In genomic region chr19:11198175-11198534, GRCh38 we compare ENCODE assay signal across 9 cellular contexts. TPM values are rescaled to one million over a fixed set of nuclear protein-coding genes. Genes with fewer than 3 reads are reported as not detected.
A peak's percentile ranks its signal among the peaks of the same experiment; 100 is the strongest.
DNase-seq lines count a peak whose midpoint lies in the region; ATAC-seq, FAIRE-seq and TF ChIP-seq lines count a peak whose summit lies in the region.
"Had no signal": no experiment of that assay in that cellular context is flagged by ENCODE, and none has a peak within 500 bp of the region (broad histone marks: within the 10 kb centered on the region; RNA-seq: fewer than 3 reads in every experiment).

No MANE protein-coding gene starts in this region.

- WGBS in suprapubic skin: 68% methylated on average over 7 of the region's 7 CpGs

- no peaks in the 10 kb centered on the region for H3K36me3 Mint-ChIP-seq in activated CD4-positive, alpha-beta T cell treated with anti-CD3 and anti-CD28 coated beads for 36 hours (ENCODE audit: low read depth)
- H3K36me3 Mint-ChIP-seq in activated naive CD8-positive, alpha-beta T cell: no peaks in the 10 kb centered on the region

- CTCF ChIA-PET in activated CD4-positive, alpha-beta T cell treated with anti-CD3 and anti-CD28 coated beads for 36 hours (lab: Charles Lee): interaction anchor here (0.7 to 1.0 kb wide), 2 partner anchors 45 to 185 kb away, joined by 3 read pairs; no protein-coding TSS in a partner anchor

- H3K36me3 ChIP-seq in keratinocyte (ENCODE audit: control insufficient read depth in 2 of 2, extremely low read depth in 1 of 2, insufficient read depth in 2 of 2, low read length in 2 of 2) (peaks cover 3 to 9% of the 10 kb centered on the region in 2 experiments), suprapubic skin (peaks cover 33% of the 10 kb centered on the region)

- FAIRE-seq in keratinocyte (lab: Jason Lieb, UNC): no peak
- FAIRE-seq: urothelium cell line had no signal

- H3K79me2 ChIP-seq in keratinocyte (ENCODE audit: control insufficient read depth, insufficient read depth, low read length): no peaks in the 10 kb centered on the region

- TF ChIP-seq CTCF in keratinocyte (optimal IDR thresholded peaks at IDR 0.05 in 1 of 3, IDR thresholded peaks at IDR 0.05 in 1 of 3, conservative IDR thresholded peaks at IDR 0.05 in 1 of 3; ENCODE audit: extremely low read depth in 1 of 3, insufficient read depth in 2 of 3, low read length in 3 of 3): no peak
- TF ChIP-seq CTCF in suprapubic skin (IDR thresholded peaks at IDR 0.05): no peak

- H3K4me3 ChIP-seq in keratinocyte (ENCODE audit: control insufficient read depth in 2 of 3, extremely low read depth in 1 of 3, insufficient read depth in 2 of 3, low read depth in 1 of 3, low read length in 3 of 3) (no peak overlapping the region), suprapubic skin (peak overlapping the region; percentile 79)

- H3K9me1 ChIP-seq in keratinocyte (ENCODE audit: control insufficient read depth, extremely low read depth, insufficient read depth, low read length): no peaks in the 10 kb centered on the region

- no peak for DNase-seq in activated CD4-positive, alpha-beta T cell treated with anti-CD3 and anti-CD28 coated beads for 36 hours
- DNase-seq in activated CD4-positive, alpha-beta T cell treated with anti-CD3 and anti-CD28 coated beads for 48 hours: no peak
- no peak for DNase-seq in keratinocyte (ENCODE audit: low read depth, low spot score)
- DNase-seq in suprapubic skin (ENCODE audit: low spot score in 2 of 2): no peak
- no peak for DNase-seq in HPDE6-E6E7 (ENCODE audit: extremely low spot score)
- no peak for DNase-seq in stimulated activated CD8-positive, alpha-beta memory T cell treated with anti-CD3 and anti-CD28 coated beads, Interleukin-4, amount 100 ng/mL, for 48 hours

- dilution Hi-C loops in keratinocyte (cut with MboI; ENCODE audit: extremely low pct_ligation_motif_present, low sequenced_read_pairs): no loop called here

- H3K27ac ChIP-seq in keratinocyte (ENCODE audit: control insufficient read depth, insufficient read depth, low read length) (no peak overlapping the region), suprapubic skin (peak overlapping the region; percentile 83)

- no peak for ATAC-seq in activated CD4-positive, alpha-beta T cell treated with anti-CD3 and anti-CD28 coated beads for 36 hours
- no peak for ATAC-seq in GM18502 (IDR thresholded peaks at IDR 0.05; ENCODE audit: poor library complexity, unreplicated experiment)

- no peak overlapping the region for H2AFZ ChIP-seq in keratinocyte (ENCODE audit: control insufficient read depth, low read length)

- no peaks in the 10 kb centered on the region for H3K4me1 ChIP-seq in keratinocyte (ENCODE audit: control insufficient read depth, extremely low read depth, insufficient read depth, low read length)
- peaks cover 58% of the 10 kb centered on the region for H3K4me1 ChIP-seq in suprapubic skin

- H3K9me3 Mint-ChIP-seq in activated CD4-positive, alpha-beta T cell treated with anti-CD3 and anti-CD28 coated beads for 36 hours (ENCODE audit: low read depth): no peaks in the 10 kb centered on the region
- H3K9me3 Mint-ChIP-seq in activated naive CD8-positive, alpha-beta T cell (ENCODE audit: low read depth): no peaks in the 10 kb centered on the region

- H3K4me3 Mint-ChIP-seq in activated CD4-positive, alpha-beta T cell treated with anti-CD3 and anti-CD28 coated beads for 36 hours: peak overlapping the region; percentile 53
- H3K4me3 Mint-ChIP-seq in activated naive CD8-positive, alpha-beta T cell: peak overlapping the region; percentile 80

- POLR2A ChIA-PET in activated CD4-positive, alpha-beta T cell treated with anti-CD3 and anti-CD28 coated beads for 36 hours (lab: Charles Lee): interaction anchor here (0.6 kb wide), 1 partner anchor 363 kb away, joined by 3 read pairs; no protein-coding TSS in a partner anchor

- H3K27ac Mint-ChIP-seq in activated CD4-positive, alpha-beta T cell treated with anti-CD3 and anti-CD28 coated beads for 36 hours: no peak overlapping the region
- no peak overlapping the region for H3K27ac Mint-ChIP-seq in activated naive CD8-positive, alpha-beta T cell

- H4K20me1 ChIP-seq in keratinocyte (ENCODE audit: control insufficient read depth, extremely low read depth, insufficient read depth, low read length): no peaks in the 10 kb centered on the region

- no peak overlapping the region for H3K9ac ChIP-seq in keratinocyte (ENCODE audit: control insufficient read depth, extremely low read depth, insufficient read depth, low read length)

- H3K27me3 ChIP-seq in keratinocyte (ENCODE audit: control insufficient read depth, extremely low read depth, insufficient read depth, low read length): no peaks in the 10 kb centered on the region
- H3K27me3 ChIP-seq in suprapubic skin: no peaks in the 10 kb centered on the region

- H3K4me2 ChIP-seq in keratinocyte (ENCODE audit: control insufficient read depth, extremely low read depth, insufficient read depth, low read depth, low read length): peak overlapping the region; percentile 4

- TF ChIP-seq EP300 in suprapubic skin (IDR thresholded peaks at IDR 0.05): no peak

- intact Hi-C loops in activated CD4-positive, alpha-beta T cell treated with anti-CD3 and anti-CD28 coated beads for 36 hours (cut with DNase I, micrococcal nuclease): loop anchor here in 1 of 2 experiments (5.0 kb wide), 2 partner anchors 139 to 326 kb away; partner anchors contain the start of genes CARM1 and RAB3D

- peaks cover 7% of the 10 kb centered on the region for H3K4me1 Mint-ChIP-seq in activated CD4-positive, alpha-beta T cell treated with anti-CD3 and anti-CD28 coated beads for 36 hours
- H3K4me1 Mint-ChIP-seq in activated naive CD8-positive, alpha-beta T cell (ENCODE audit: low read depth): peaks cover 6% of the 10 kb centered on the region

- no peak for TF ChIP-seq POLR2A in suprapubic skin (IDR thresholded peaks at IDR 0.05)

- peaks cover 14% of the 10 kb centered on the region for H3K27me3 Mint-ChIP-seq in activated CD4-positive, alpha-beta T cell treated with anti-CD3 and anti-CD28 coated beads for 36 hours
- H3K27me3 Mint-ChIP-seq in activated naive CD8-positive, alpha-beta T cell: no peaks in the 10 kb centered on the region

- no peaks in the 10 kb centered on the region for H3K9me3 ChIP-seq in keratinocyte (ENCODE audit: control insufficient read depth, low read depth, low read length)
- H3K9me3 ChIP-seq in suprapubic skin: no peaks in the 10 kb centered on the region

RNA-seq across cellular contexts. Expression of gene KANK2, which starts 0.8 kb away (rescaled TPM):
- 1 to 10 TPM in 1 of 2 experiments, under 1 TPM in 1; 0.91 to 1.2 TPM for total RNA-seq in activated CD4-positive, alpha-beta T cell treated with anti-CD3 and anti-CD28 coated beads for 36 hours
- polyA plus RNA-seq in keratinocyte: 2.8 to 3.9 TPM (median 3.6 TPM) in 3 replicates
- 11.8 TPM for polyA plus RNA-seq in keratinocyte (2011; ENCODE audit: low read depth)
- 2.9 and 5.5 TPM in 2 replicates for polyA plus RNA-seq in keratinocyte (2011; cell fraction: cytosol; rRNA removed)
- 11.8 and 11.9 TPM in 2 replicates for polyA plus RNA-seq in keratinocyte (2011; cell fraction: nucleus; rRNA removed)
- polyA plus RNA-seq in keratinocyte (2012; ENCODE audit: low replicate concordance): 8.8 and 11.5 TPM in 2 replicates
- 4.7 to 25.2 TPM (median 7.5 TPM) in 3 replicates for polyA minus RNA-seq in keratinocyte
- polyA minus RNA-seq in keratinocyte (2011; cell fraction: cytosol; rRNA and poly(A)+ RNA removed): 10.4 TPM
- polyA minus RNA-seq in keratinocyte (2011; cell fraction: nucleus; rRNA and poly(A)+ RNA removed): 12.5 and 12.7 TPM in 2 replicates
- 10 to 100 TPM; 42.5 to 75.5 (median 65.1) TPM for total RNA-seq in suprapubic skin

RNA-seq across cellular contexts. Expression of gene ANGPTL8, which starts 41.3 kb away (rescaled TPM):
- not detected for total RNA-seq in activated CD4-positive, alpha-beta T cell treated with anti-CD3 and anti-CD28 coated beads for 36 hours
- polyA plus RNA-seq in keratinocyte: 0.18 TPM in 1 of 3 replicates, not detected in the others
- polyA plus RNA-seq in keratinocyte (2011; ENCODE audit: low read depth): not detected
- polyA plus RNA-seq in keratinocyte (2011; cell fraction: cytosol; rRNA removed): not detected in 2 replicates
- polyA plus RNA-seq in keratinocyte (2011; cell fraction: nucleus; rRNA removed): not detected in 2 replicates
- not detected in 2 replicates for polyA plus RNA-seq in keratinocyte (2012; ENCODE audit: low replicate concordance)
- polyA minus RNA-seq in keratinocyte: not detected in 3 replicates
- polyA minus RNA-seq in keratinocyte (2011; cell fraction: cytosol; rRNA and poly(A)+ RNA removed): not detected
- not detected in 2 replicates for polyA minus RNA-seq in keratinocyte (2011; cell fraction: nucleus; rRNA and poly(A)+ RNA removed)
- not detected for total RNA-seq in suprapubic skin

RNA-seq across cellular contexts. Expression of gene SPC24, which starts 42.6 kb away (rescaled TPM):
- 10 to 100 TPM; 59.6 to 72.2 TPM for total RNA-seq in activated CD4-positive, alpha-beta T cell treated with anti-CD3 and anti-CD28 coated beads for 36 hours
- polyA plus RNA-seq in keratinocyte: 1.8 to 8.0 TPM (median 6.4 TPM) in 3 replicates
- 0.44 TPM for polyA plus RNA-seq in keratinocyte (2011; ENCODE audit: low read depth)
- polyA plus RNA-seq in keratinocyte (2011; cell fraction: cytosol; rRNA removed): 1.1 and 2.1 TPM in 2 replicates
- polyA plus RNA-seq in keratinocyte (2011; cell fraction: nucleus; rRNA removed): 0.99 and 1.8 TPM in 2 replicates
- polyA plus RNA-seq in keratinocyte (2012; ENCODE audit: low replicate concordance): 0.11 and 8.6 TPM in 2 replicates
- 4.6 to 20.9 TPM (median 14.5 TPM) in 3 replicates for polyA minus RNA-seq in keratinocyte
- 20.9 TPM for polyA minus RNA-seq in keratinocyte (2011; cell fraction: cytosol; rRNA and poly(A)+ RNA removed)
- 3.0 and 3.3 TPM in 2 replicates for polyA minus RNA-seq in keratinocyte (2011; cell fraction: nucleus; rRNA and poly(A)+ RNA removed)
- 1 to 10 TPM; 1.8 to 4.0 (median 3.7) TPM for total RNA-seq in suprapubic skin

Comparison
In these comparisons a context has a peak if more than half of its experiments do, and no peak if none do; other contexts are left out.
1. RNA of gene KANK2, which starts 0.8 kb away (total RNA-seq): 42.5 to 75.5 TPM in suprapubic skin; 0.91 to 1.2 TPM in activated CD4-positive, alpha-beta T cell treated with anti-CD3 and anti-CD28 coated beads for 36 hours; every median in the first group is over 10 times any median in the second.
2. RNA of gene SPC24, which starts 42.6 kb away (total RNA-seq): 59.6 to 72.2 TPM in activated CD4-positive, alpha-beta T cell treated with anti-CD3 and anti-CD28 coated beads for 36 hours; 1.8 to 4.0 TPM in suprapubic skin; every median in the first group is over 10 times any median in the second.